15 cellular contexts compared by ENCODE assay signal in the genomic region with DNA sequence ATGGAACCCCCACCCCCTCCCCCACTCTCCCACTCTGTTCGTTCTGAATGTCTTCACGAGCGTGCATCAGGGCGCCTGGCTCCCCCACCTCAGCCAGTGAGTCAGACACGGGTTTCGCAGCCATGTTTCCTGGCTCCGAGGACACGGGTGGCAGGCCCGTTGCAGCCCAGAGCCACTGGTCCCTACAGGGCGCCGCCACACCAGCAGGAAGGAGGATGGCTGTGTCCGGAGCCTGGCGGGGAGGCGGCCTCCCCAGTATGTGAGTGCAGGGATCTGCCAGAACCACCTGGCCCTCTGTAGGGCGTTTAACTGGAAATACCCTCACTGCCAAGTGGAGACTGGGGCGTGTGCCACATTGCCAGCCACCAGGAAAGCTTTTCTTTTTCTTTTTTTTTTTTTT. TPM values are rescaled to one million over a fixed set of nuclear protein-coding genes. Genes with fewer than 3 reads are reported as not detected.
A peak's percentile ranks its signal among the peaks of the same experiment; 100 is the strongest.
DNase-seq lines count a peak whose midpoint lies in the region; ATAC-seq and TF ChIP-seq lines count a peak whose summit lies in the region.
"Had no signal": no experiment of that assay in that cellular context is flagged by ENCODE, and none has a peak within 500 bp of the region (broad histone marks: within the 10 kb centered on the region; RNA-seq: fewer than 3 reads in every experiment).

No MANE protein-coding gene starts in this region.

- no peak overlapping the region for H3K4me3 Mint-ChIP-seq in mesothelial cell of epicardium
- H3K4me3 Mint-ChIP-seq: activated CD4-positive, alpha-beta T cell treated with anti-CD3 and anti-CD28 coated beads for 36 hours; activated T-cell treated with anti-CD3 and anti-CD28 coated beads, Interleukin-2, amount 50 U/mL, for 4 hours; CD4-positive, alpha-beta memory T cell had no signal

- peak overlapping the region; percentile 78 for H3K27ac Mint-ChIP-seq in mesothelial cell of epicardium
- H3K27ac Mint-ChIP-seq: activated CD4-positive, alpha-beta T cell treated with anti-CD3 and anti-CD28 coated beads for 36 hours; CD4-positive, alpha-beta memory T cell had no signal

- no peak overlapping the region for H3K9ac ChIP-seq in colonic mucosa (ENCODE audit: low read depth in 2 of 2, low read length in 2 of 2)

- ATAC-seq in thoracic aorta (ENCODE audit: insufficient number of reproducible peaks, low FRiP score, low read depth) (peak; percentile 37), HG02678 (IDR thresholded peaks at IDR 0.05; ENCODE audit: unreplicated experiment) (no peak), HG02588 (IDR thresholded peaks at IDR 0.05; ENCODE audit: unreplicated experiment) (no peak)
- ATAC-seq: activated CD4-positive, alpha-beta T cell treated with anti-CD3 and anti-CD28 coated beads for 36 hours; activated T-cell treated with anti-CD3 and anti-CD28 coated beads, Interleukin-2, amount 50 U/mL, for 4 hours had no signal

- DNase-seq in RWPE1 (ENCODE audit: low spot score): no peak
- DNase-seq in cerebellum (ENCODE audit: low spot score): peak; percentile 48
- no peak for DNase-seq in mesothelial cell of epicardium (ENCODE audit: low spot score in 2 of 2, unreplicated experiment in 2 of 2)
- no peak for DNase-seq in thoracic aorta (ENCODE audit: low spot score)
- DNase-seq in OCI-LY7 (ENCODE audit: low spot score): no peak
- DNase-seq in colonic mucosa: no peak
- DNase-seq: activated CD4-positive, alpha-beta T cell treated with anti-CD3 and anti-CD28 coated beads for 36 hours; activated T-cell treated with anti-CD3 and anti-CD28 coated beads, Interleukin-2, amount 50 U/mL, for 4 hours; NCI-H1092 treated with DMSO at 0.1 percent for 48 hours; NCI-H345; OCI-M1; stimulated activated CD8-positive, alpha-beta memory T cell treated with anti-CD3 and anti-CD28 coated beads, Interleukin-4, amount 100 ng/mL, for 48 hours had no signal

- no peak overlapping the region for H3K4me2 ChIP-seq in OCI-LY7 (ENCODE audit: low read length)

- H3K36me3 ChIP-seq in thoracic aorta (peaks cover 40% of the 10 kb centered on the region), OCI-LY7 (ENCODE audit: insufficient read depth, low read length) (peaks cover 34% of the 10 kb centered on the region), colonic mucosa (peaks cover 26% of the 10 kb centered on the region)

- no peaks in the 10 kb centered on the region for H3K9me3 ChIP-seq in thoracic aorta
- H3K9me3 ChIP-seq in OCI-LY7 (ENCODE audit: low read length): no peaks in the 10 kb centered on the region
- H3K9me3 ChIP-seq in colonic mucosa: no peaks in the 10 kb centered on the region

- H3K27ac ChIP-seq in RWPE1: peak overlapping the region; percentile 78
- H3K27ac ChIP-seq in thoracic aorta: peak overlapping the region; percentile 75 to 81
- H3K27ac ChIP-seq in OCI-LY7 (ENCODE audit: low read depth, low read length, poor library complexity, severe bottlenecking): no peak overlapping the region
- no peak overlapping the region for H3K27ac ChIP-seq in colonic mucosa

- H3K79me2 ChIP-seq in OCI-LY7 (ENCODE audit: insufficient read depth, low read depth, low read length): no peaks in the 10 kb centered on the region

- H3K4me3 ChIP-seq in thoracic aorta (peak overlapping the region; percentile 63), OCI-LY7 (ENCODE audit: low read depth, low read length, poor library complexity, severe bottlenecking) (no peak overlapping the region), colonic mucosa (no peak overlapping the region)

- peaks cover 4% of the 10 kb centered on the region for H3K4me1 Mint-ChIP-seq in mesothelial cell of epicardium
- H3K4me1 Mint-ChIP-seq: activated CD4-positive, alpha-beta T cell treated with anti-CD3 and anti-CD28 coated beads for 36 hours; CD4-positive, alpha-beta memory T cell had no signal

- no peak overlapping the region for H2AFZ ChIP-seq in OCI-LY7 (ENCODE audit: low read length)

- peaks cover 11 to 23% of the 10 kb centered on the region in 2 donors for H3K4me1 ChIP-seq in thoracic aorta (ENCODE audit: control insufficient read depth in 1 of 2, low read depth in 2 of 2)
- no peaks in the 10 kb centered on the region for H3K4me1 ChIP-seq in OCI-LY7 (ENCODE audit: insufficient read depth, low read length, poor library complexity, severe bottlenecking)
- H3K4me1 ChIP-seq in colonic mucosa: no peaks in the 10 kb centered on the region

- peaks cover 15% of the 10 kb centered on the region for H3K36me3 Mint-ChIP-seq in mesothelial cell of epicardium

- H3K27me3 ChIP-seq in thoracic aorta (replicated peaks; ENCODE audit: insufficient read depth) (no peaks in the 10 kb centered on the region), colonic mucosa (no peaks in the 10 kb centered on the region)

- H3K9me2 ChIP-seq in OCI-LY7 (ENCODE audit: insufficient read depth, low read length): no peaks in the 10 kb centered on the region

- POLR2A ChIA-PET in RWPE1 (lab: Yijun Ruan, JAX; ENCODE audit: low non-redundant PET): no interaction called here
- POLR2A ChIA-PET in OCI-LY7 (lab: Charles Lee): interaction anchor here (0.7 to 1.0 kb wide), 2 partner anchors 12 to 942 kb away, joined by 3 read pairs; no protein-coding TSS in a partner anchor

- intact Hi-C loops in OCI-LY7 (cut with micrococcal nuclease; ENCODE audit: unreplicated experiment) (no loop called here), colonic mucosa (cut with DNase I) (no loop called here)

- BruUV-seq in OCI-LY7 (replicated peaks; lab: Mats Ljungman, UMichigan): no TSS peak

- H3K27me3 Mint-ChIP-seq in mesothelial cell of epicardium (ENCODE audit: low read depth): no peaks in the 10 kb centered on the region
- H3K27me3 Mint-ChIP-seq: activated CD4-positive, alpha-beta T cell treated with anti-CD3 and anti-CD28 coated beads for 36 hours; CD4-positive, alpha-beta memory T cell had no signal

- CTCF ChIA-PET in RWPE1 (lab: Yijun Ruan, JAX): interaction anchor here (0.8 kb wide), 1 partner anchor 14 kb away, joined by 4 read pairs; no protein-coding TSS in a partner anchor
- CTCF ChIA-PET in OCI-LY7 (lab: Charles Lee; ENCODE audit: unreplicated experiment): no interaction called here

- no peaks in the 10 kb centered on the region for H3K9me3 Mint-ChIP-seq in mesothelial cell of epicardium
- H3K9me3 Mint-ChIP-seq: activated T-cell treated with anti-CD3 and anti-CD28 coated beads, Interleukin-2, amount 50 U/mL, for 4 hours; CD4-positive, alpha-beta memory T cell had no signal

- H4K20me1 ChIP-seq in OCI-LY7 (ENCODE audit: insufficient read depth, low read length): no peaks in the 10 kb centered on the region

- TF ChIP-seq CTCF in RWPE1 (conservative IDR thresholded peaks at IDR 0.05; ENCODE audit: low read depth) (no peak), mesothelial cell of epicardium (IDR thresholded peaks at IDR 0.05; ENCODE audit: unreplicated experiment) (no peak), thoracic aorta (IDR thresholded peaks at IDR 0.05) (no peak), OCI-LY7 (conservative IDR thresholded peaks at IDR 0.05; ENCODE audit: low read length) (no peak), colonic mucosa (IDR thresholded peaks at IDR 0.05) (no peak)

RNA-seq across cellular contexts. Expression of a gene that starts 18.5 kb away (rescaled TPM):
- 4.4 TPM for total RNA-seq in cerebellum
- total RNA-seq in mesothelial cell of epicardium: 22.4 to 23.9 TPM (median 23.3 TPM) in 3 replicates
- 1 to 10 TPM; 2.3 to 8.4 TPM for total RNA-seq in thoracic aorta
- 12.5 and 15.6 TPM in 2 replicates for total RNA-seq in OCI-LY7 (2014; rRNA removed; shearing (Covaris generic))
- total RNA-seq in OCI-LY7 (2022): 26.7 and 33.3 TPM in 2 replicates
- 10 to 100 TPM; 67.5 to 86.6 TPM for total RNA-seq in colonic mucosa

RNA-seq across cellular contexts. Expression of a gene that starts 31.8 kb away (rescaled TPM):
- total RNA-seq in cerebellum (16.7 TPM), mesothelial cell of epicardium (41.4 to 44.5 TPM (median 42.2 TPM) in 3 replicates), thoracic aorta (10 to 100 TPM; 21.3 to 34.3 TPM), OCI-LY7 (2022) (46.1 and 55.0 TPM in 2 replicates), colonic mucosa (10 to 100 TPM; 14.5 to 25.7 TPM)
- 45.2 and 50.3 TPM in 2 replicates for total RNA-seq in OCI-LY7 (2014; rRNA removed; shearing (Covaris generic))

RNA-seq across cellular contexts. Expression of a gene that starts 38.7 kb away (rescaled TPM):
- total RNA-seq in cerebellum: 24.2 TPM
- 79.6 to 86.2 TPM (median 81.1 TPM) in 3 replicates for total RNA-seq in mesothelial cell of epicardium
- 10 to 100 TPM; 52.4 to 64.7 TPM for total RNA-seq in thoracic aorta
- total RNA-seq in OCI-LY7 (2014; rRNA removed; shearing (Covaris generic)): 32.8 and 37.5 TPM in 2 replicates
- total RNA-seq in OCI-LY7 (2022): 67.0 and 80.2 TPM in 2 replicates
- 100 to 1,000 TPM; 155 to 188 TPM for total RNA-seq in colonic mucosa

Comparison
In these comparisons a context has a peak if more than half of its experiments do, and no peak if none do; other contexts are left out.
1. H3K27ac ChIP-seq: peak in RWPE1 (single experiment) and thoracic aorta (2 of 2); none in OCI-LY7 (single experiment) and colonic mucosa (single experiment).